Comparison of ENCODE assay signal across 8 cellular contexts in genomic region chr1:155322571-155322952, GRCh38. TPM values are rescaled to one million over a fixed set of nuclear protein-coding genes. Genes with fewer than 3 reads are reported as not detected.
DNase-seq lines count a peak whose midpoint lies in the region; ATAC-seq and TF ChIP-seq lines count a peak whose summit lies in the region.

No MANE protein-coding gene starts in this region.

- H3K27me3 ChIP-seq in MG63 = no peaks in the 10 kb centered on the region
- H3K27me3 ChIP-seq in mammary epithelial cell (ENCODE audit: insufficient read depth, low read length) = no peaks in the 10 kb centered on the region
- no peaks in the 10 kb centered on the region for H3K27me3 ChIP-seq in liver (ENCODE audit: control insufficient read depth in 4 of 4, insufficient read depth in 4 of 4, low read length in 3 of 4)
- H3K27me3 ChIP-seq in thoracic aorta (replicated peaks; ENCODE audit: insufficient read depth) = no peaks in the 10 kb centered on the region

- intact Hi-C loops in mammary epithelial cell (cut with micrococcal nuclease) = loop anchor here (10.0 kb wide), 1 partner anchor 242 kb away; the partner anchor contains the start of gene ASH1L

- H3K4me1 ChIP-seq in mammary epithelial cell (ENCODE audit: insufficient read depth, low read length) = peaks cover 24% of the 10 kb centered on the region
- peaks cover 2 to 35% (median 22%) of the 10 kb centered on the region in 4 donors for H3K4me1 ChIP-seq in liver (ENCODE audit: control insufficient read depth in 4 of 4, insufficient read depth in 4 of 4, low read length in 3 of 4)
- H3K4me1 ChIP-seq in thoracic aorta (ENCODE audit: control insufficient read depth in 1 of 2, low read depth in 2 of 2) = peaks cover 10 to 31% of the 10 kb centered on the region in 2 donors

- CTCF ChIA-PET in mammary epithelial cell (lab: Charles Lee; ENCODE audit: low non-redundant PET) = no interaction called here

- no peak for TF ChIP-seq RAD21 in liver (IDR thresholded peaks at IDR 0.05)

- no peak overlapping the region for H3K9ac ChIP-seq in mammary epithelial cell (ENCODE audit: insufficient read depth, low read length)
- H3K9ac ChIP-seq in liver (ENCODE audit: low read depth in 1 of 2, low read length in 2 of 2) = no peak overlapping the region

- TF ChIP-seq CTCF in mammary epithelial cell (conservative IDR thresholded peaks at IDR 0.05 in 1 of 2, IDR thresholded peaks at IDR 0.05 in 1 of 2; ENCODE audit: extremely low read depth in 1 of 2, insufficient read depth in 1 of 2, low read depth in 1 of 2, low read length in 2 of 2) (no peak), liver (IDR thresholded peaks at IDR 0.05; ENCODE audit: low read depth, low read length, missing input control) (no peak), thoracic aorta (IDR thresholded peaks at IDR 0.05) (no peak)

- no peak overlapping the region for H2AFZ ChIP-seq in mammary epithelial cell (ENCODE audit: low read depth, low read length)

- H3K79me2 ChIP-seq in mammary epithelial cell (ENCODE audit: insufficient read depth, low read length) = peaks cover 37% of the 10 kb centered on the region

- H3K4me3 ChIP-seq in MG63 (peak overlapping the region; percentile 79), mammary epithelial cell (replicated peaks in 1 of 3; ENCODE audit: insufficient read depth in 1 of 3, low read depth in 2 of 3, low read length in 3 of 3) (peak overlapping the region in 2 of 3 experiments; percentile 72 to 84), liver (ENCODE audit: low read depth in 1 of 3, low read length in 3 of 3) (peak overlapping the region in 1 of 3 donors; percentile 74), thoracic aorta (peak overlapping the region; percentile 80)

- H3K27ac ChIP-seq in mammary epithelial cell (ENCODE audit: insufficient read depth, low read depth, low read length) = no peak overlapping the region
- H3K27ac ChIP-seq in liver (ENCODE audit: low read depth in 1 of 2, low read length in 2 of 2) = peak overlapping the region; percentile 48 to 58
- H3K27ac ChIP-seq in thoracic aorta = peak overlapping the region; percentile 86 to 91

- peak overlapping the region; percentile 86 for H3K4me2 ChIP-seq in mammary epithelial cell (ENCODE audit: insufficient read depth, low read depth, low read length)

- H4K20me1 ChIP-seq in mammary epithelial cell (ENCODE audit: insufficient read depth, low read length) = no peaks in the 10 kb centered on the region

- H3K9me3 ChIP-seq in MG63 (no peaks in the 10 kb centered on the region), mammary epithelial cell (replicated peaks; ENCODE audit: insufficient read depth, low read length) (no peaks in the 10 kb centered on the region), liver (ENCODE audit: control insufficient read depth in 4 of 4, low read length in 3 of 4) (no peaks in the 10 kb centered on the region), thoracic aorta (no peaks in the 10 kb centered on the region)

- in situ Hi-C loops in mammary epithelial cell (cut with MboI; ENCODE audit: low sequenced_read_pairs in 2 of 2) = no loop called here

- ATAC-seq in thoracic aorta (ENCODE audit: insufficient number of reproducible peaks, low FRiP score, low read depth) = no peak

- H3K36me3 ChIP-seq in MG63 (peaks cover 41% of the 10 kb centered on the region), mammary epithelial cell (ENCODE audit: insufficient read depth, low read length) (peaks cover 18% of the 10 kb centered on the region), liver (ENCODE audit: control insufficient read depth in 4 of 4, insufficient read depth in 3 of 4, low read depth in 1 of 4, low read length in 3 of 4) (peaks cover 0 to 21% (median 15%) of the 10 kb centered on the region in 4 donors), thoracic aorta (no peaks in the 10 kb centered on the region)

- BruUV-seq in mammary epithelial cell (replicated peaks; lab: Mats Ljungman, UMichigan) = no TSS peak

- dilution Hi-C loops in mammary epithelial cell (cut with HindIII; ENCODE audit: low sequenced_read_pairs) = loop anchor here (5.0 kb wide), 1 partner anchor 35 kb away; no protein-coding TSS in a partner anchor

- DNase-seq in ELR (ENCODE audit: low read depth) (peak; percentile 63), MG63 (no peak), mammary epithelial cell (peak; percentile 13), thoracic aorta (ENCODE audit: low spot score) (no peak), SW 1271 (lab: John Stamatoyannopoulos, UW) (no peak), SKM-1 (lab: John Stamatoyannopoulos, UW; ENCODE audit: unreplicated experiment) (no peak)
- DNase-seq in central memory CD4-positive, alpha-beta T cell = no peak

- WGBS in mammary epithelial cell (ENCODE audit: low coverage, missing lambda C conversion rate) = 23% methylated on average over 8 of the region's 28 CpGs
- WGBS in liver = 8% methylated on average over 28 of the region's 28 CpGs

TF ChIP-seq in liver, 16 proteins besides CTCF, POLR2A, EP300 and RAD21:
- TF ChIP-seq YY1 (IDR thresholded peaks at IDR 0.05) (no peak), HNF4A (conservative IDR thresholded peaks at IDR 0.05) (no peak), FOXA1 (IDR thresholded peaks at IDR 0.05) (no peak), SP1 (IDR thresholded peaks at IDR 0.05) (no peak), GABPA (IDR thresholded peaks at IDR 0.05 in 1 of 2, conservative IDR thresholded peaks at IDR 0.05 in 1 of 2) (no peak), ATF3 (IDR thresholded peaks at IDR 0.05) (no peak), MAX (IDR thresholded peaks at IDR 0.05) (no peak), NR2F2 (IDR thresholded peaks at IDR 0.05) (no peak), JUND (IDR thresholded peaks at IDR 0.05) (no peak), RXRA (IDR thresholded peaks at IDR 0.05) (no peak), FOXA2 (IDR thresholded peaks at IDR 0.05) (no peak), REST (IDR thresholded peaks at IDR 0.05) (no peak), EGR1 (IDR thresholded peaks at IDR 0.05; ENCODE audit: low read depth in 2 of 2) (no peak)

RNA-seq across cellular contexts. Expression of gene RUSC1, which starts 1.9 kb away (rescaled TPM):
- total RNA-seq in MG63 (2014; rRNA removed; shearing (Covaris generic); ENCODE audit: low replicate concordance) = 22.9 and 27.0 TPM in 2 replicates
- total RNA-seq in mammary epithelial cell = 10 to 100 TPM; 22.5 to 33.8 TPM
- polyA plus RNA-seq in mammary epithelial cell = 45.2 TPM
- polyA minus RNA-seq in mammary epithelial cell = 18.2 TPM
- 1 to 10 TPM; 3.9 to 6.7 TPM for total RNA-seq in liver
- polyA plus RNA-seq in liver = 1 to 10 TPM; 4.9 to 6.6 TPM
- total RNA-seq in thoracic aorta = 10 to 100 TPM; 38.7 to 61.3 TPM

RNA-seq across cellular contexts. Expression of gene FDPS, which starts 13.9 kb away (rescaled TPM):
- 267 and 286 TPM in 2 replicates for total RNA-seq in MG63 (2014; rRNA removed; shearing (Covaris generic); ENCODE audit: low replicate concordance)
- total RNA-seq in mammary epithelial cell (100 to 1,000 TPM; 180 to 795 TPM), liver (100 to 1,000 TPM; 288 to 370 TPM), thoracic aorta (10 to 100 TPM; 57.8 to 68.2 TPM)
- polyA plus RNA-seq in mammary epithelial cell (859 TPM), liver (100 to 1,000 TPM; 176 to 211 TPM)
- polyA minus RNA-seq in mammary epithelial cell = 653 TPM

RNA-seq across cellular contexts. Expression of gene PKLR, which starts 21.3 kb away (rescaled TPM):
- not detected in 2 replicates for total RNA-seq in MG63 (2014; rRNA removed; shearing (Covaris generic); ENCODE audit: low replicate concordance)
- total RNA-seq in mammary epithelial cell = not detected
- polyA plus RNA-seq in mammary epithelial cell = 0.02 TPM
- not detected for polyA minus RNA-seq in mammary epithelial cell
- 10 to 100 TPM; 39.2 to 56.1 TPM for total RNA-seq in liver
- 10 to 100 TPM; 10.4 to 41.9 TPM for polyA plus RNA-seq in liver
- not detected for total RNA-seq in thoracic aorta

RNA-seq across cellular contexts. Expression of gene HCN3, which starts 45.3 kb away (rescaled TPM):
- total RNA-seq in MG63 (2014; rRNA removed; shearing (Covaris generic); ENCODE audit: low replicate concordance) = 0.10 and 1.2 TPM in 2 replicates
- total RNA-seq in mammary epithelial cell (1 to 10 TPM; 1.3 to 4.8 TPM), liver (1 to 10 TPM in 1 of 2 donors, under 1 TPM in 1; 0.84 to 1.5 TPM), thoracic aorta (1 to 10 TPM in 1 of 2 donors, under 1 TPM in 1; 0.92 to 1.9 TPM)
- polyA plus RNA-seq in mammary epithelial cell (3.0 TPM), liver (1 to 10 TPM in 1 of 2 donors, under 1 TPM in 1; 0.33 to 1.0 TPM)
- polyA minus RNA-seq in mammary epithelial cell = 10.3 TPM

RNA-seq across cellular contexts. Expression of gene CLK2, which starts 49.3 kb away (rescaled TPM):
- 21.8 and 28.3 TPM in 2 replicates for total RNA-seq in MG63 (2014; rRNA removed; shearing (Covaris generic); ENCODE audit: low replicate concordance)
- total RNA-seq in mammary epithelial cell = 10 to 100 TPM; 21.5 to 41.5 TPM
- 36.1 TPM for polyA plus RNA-seq in mammary epithelial cell
- 93.7 TPM for polyA minus RNA-seq in mammary epithelial cell
- total RNA-seq in liver = 10 to 100 TPM; 16.5 to 28.2 TPM
- polyA plus RNA-seq in liver = 10 to 100 TPM in 1 of 2 donors, 1 to 10 TPM in 1; 8.3 to 13.2 TPM
- total RNA-seq in thoracic aorta = 10 to 100 TPM; 26.9 to 50.7 TPM

Comparison
In these comparisons a context has a peak if more than half of its experiments do, and no peak if none do; other contexts are left out.
1. DNase-seq: peak in ELR (single experiment) and mammary epithelial cell (single experiment); none in MG63 (single experiment), thoracic aorta (single experiment), central memory CD4-positive, alpha-beta T cell (single experiment), SW 1271 (0 of 2) and SKM-1 (single experiment).
2. RNA of gene PKLR, which starts 21.3 kb away (total RNA-seq): 39.2 to 56.1 TPM in liver; not detected in MG63, not detected in mammary epithelial cell and not detected in thoracic aorta; every median in the first group is over 10 times any median in the second.